In the genomic region with DNA sequence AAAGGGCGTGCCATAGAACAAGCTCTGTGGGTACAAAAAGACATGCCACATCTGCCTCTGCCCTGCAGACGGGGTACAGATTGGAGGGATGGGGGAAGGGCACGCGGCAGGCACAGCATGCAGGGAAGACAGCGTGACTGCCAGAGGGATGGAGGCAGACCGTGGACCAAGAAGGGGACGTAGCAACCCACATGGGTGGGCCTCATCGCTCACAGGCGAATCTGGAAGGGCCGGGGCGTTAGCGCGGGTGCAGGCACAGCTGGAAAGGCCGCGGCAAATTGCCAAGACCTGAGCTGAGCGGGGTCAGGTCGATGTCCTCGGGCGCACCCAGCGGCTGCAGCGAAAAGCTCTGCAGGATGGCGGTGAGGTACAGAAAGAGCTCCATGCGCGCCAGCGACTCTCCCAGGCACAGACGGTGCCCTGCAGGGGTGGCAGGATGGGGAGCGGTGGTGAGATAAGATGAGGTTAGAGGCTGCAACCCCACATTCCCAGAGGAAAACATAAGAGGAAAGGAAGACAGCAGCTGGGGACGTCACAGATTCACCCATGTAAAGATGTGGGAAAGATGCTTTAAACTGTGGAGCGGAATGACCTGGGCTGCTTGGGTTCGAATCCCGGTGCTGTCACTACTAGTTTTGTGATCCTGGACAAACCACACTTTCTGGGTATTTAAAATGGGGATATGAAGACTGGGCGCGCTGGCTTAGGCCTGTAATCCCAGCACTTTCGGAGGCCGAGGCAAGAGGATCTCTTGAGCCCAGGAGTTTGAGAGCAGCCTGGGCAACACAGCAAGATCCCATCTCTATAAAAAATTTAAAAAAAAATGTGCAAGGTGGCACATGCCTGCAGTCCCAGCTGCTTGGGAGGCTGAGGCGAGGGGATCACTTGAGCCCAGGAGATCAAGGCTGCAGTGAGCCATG, we compare ENCODE assay signal across 8 cellular contexts. TPM values are rescaled to one million over a fixed set of nuclear protein-coding genes. Genes with fewer than 3 reads are reported as not detected.
DNase-seq lines count a peak whose midpoint lies in the region; ATAC-seq and TF ChIP-seq lines count a peak whose summit lies in the region.
"Not testable (repeated sequence)": the region's sequence is repeated elsewhere in the genome, so short reads cannot be mapped to it uniquely, and the experiment has no call there.

No MANE protein-coding gene starts in this region.

- peak; percentile 54 to 61 for DNase-seq in activated CD8-positive, alpha-beta memory T cell treated with anti-CD3 and anti-CD28 coated beads for 4 hours (ENCODE audit: low read depth in 2 of 2)
- peak; percentile 75 for DNase-seq in central memory CD4-positive, alpha-beta T cell
- peak; percentile 72 to 79 (median 72) for DNase-seq in immature natural killer cell
- DNase-seq in progenitor cell of endocrine pancreas (ENCODE audit: low spot score, unreplicated experiment) = not testable (repeated sequence)

- not testable (repeated sequence) for H3K9me3 ChIP-seq in DOHH2 (ENCODE audit: control insufficient read depth, insufficient read depth, low read length); OCI-LY3 (ENCODE audit: insufficient read depth, low read length); subcutaneous abdominal adipose tissue (ENCODE audit: control insufficient read depth in 5 of 5, low read length in 5 of 5)

- H2AFZ ChIP-seq in OCI-LY3 (ENCODE audit: low read depth, low read length) = peak overlapping the region; percentile 92

- H3K9ac ChIP-seq in OCI-LY3 (ENCODE audit: low read length) (peak overlapping the region; percentile 70; the same call in 1 of the 2 replicates), subcutaneous abdominal adipose tissue (ENCODE audit: low read length in 5 of 5) (peak overlapping the region in 1 of 5 donors; percentile 39)

- peak overlapping the region; percentile 87 to 97 (median 94) for H3K27ac Mint-ChIP-seq in immature natural killer cell
- peak overlapping the region; percentile 42 for H3K27ac Mint-ChIP-seq in progenitor cell of endocrine pancreas

- H3K4me3 Mint-ChIP-seq in immature natural killer cell = peak overlapping the region; percentile 81 to 94 (median 84)
- H3K4me3 Mint-ChIP-seq in progenitor cell of endocrine pancreas (ENCODE audit: low read depth) = not testable (repeated sequence)

- H3K27ac ChIP-seq in DOHH2 (ENCODE audit: low read depth, low read length); OCI-LY3 (ENCODE audit: low read length); subcutaneous abdominal adipose tissue (ENCODE audit: low read depth, low read length): not testable (repeated sequence)

- TF ChIP-seq CTCF in DOHH2 (IDR thresholded peaks at IDR 0.05; ENCODE audit: low read depth, low read length, poor library complexity, severe bottlenecking) (peak; percentile 53), OCI-LY3 (IDR thresholded peaks at IDR 0.05; ENCODE audit: low read depth, low read length) (peak; percentile 48), progenitor cell of endocrine pancreas (IDR thresholded peaks at IDR 0.05; ENCODE audit: unreplicated experiment) (peak; percentile 43)

- H3K79me2 ChIP-seq in DOHH2 (ENCODE audit: control insufficient read depth, low read length); OCI-LY3 (ENCODE audit: low read length): not testable (repeated sequence)

- H3F3A ChIP-seq in DOHH2 (ENCODE audit: control insufficient read depth, insufficient read depth) = not testable (repeated sequence)

- peak overlapping the region; percentile 63 for H3K4me2 ChIP-seq in DOHH2 (ENCODE audit: low read length)
- peak overlapping the region; percentile 98 for H3K4me2 ChIP-seq in OCI-LY3 (ENCODE audit: low read length)

- H3K36me3 ChIP-seq in DOHH2 (ENCODE audit: control insufficient read depth, low read length); OCI-LY3 (replicated peaks; ENCODE audit: low read depth, low read length); subcutaneous abdominal adipose tissue (ENCODE audit: control insufficient read depth in 5 of 5, insufficient read depth in 5 of 5, low read length in 5 of 5): not testable (repeated sequence)

- H3K9me3 Mint-ChIP-seq in immature natural killer cell; progenitor cell of endocrine pancreas (ENCODE audit: low read depth): not testable (repeated sequence)

- peak; percentile 54 for ATAC-seq in HG03439 (IDR thresholded peaks at IDR 0.05; ENCODE audit: unreplicated experiment)

- H3K4me1 ChIP-seq in DOHH2 (ENCODE audit: control insufficient read depth, low read length) = peaks cover 27% of the 10 kb centered on the region
- peaks cover 24% of the 10 kb centered on the region for H3K4me1 ChIP-seq in OCI-LY3 (ENCODE audit: low read length)
- peaks cover 6 to 39% (median 36%) of the 10 kb centered on the region in 5 donors for H3K4me1 ChIP-seq in subcutaneous abdominal adipose tissue (ENCODE audit: control insufficient read depth in 5 of 5, insufficient read depth in 5 of 5, low read length in 5 of 5)

- peaks cover 34 to 38% of the 10 kb centered on the region in 2 donors for H3K4me1 Mint-ChIP-seq in immature natural killer cell
- H3K4me1 Mint-ChIP-seq in progenitor cell of endocrine pancreas (ENCODE audit: low read depth) = peaks cover 19% of the 10 kb centered on the region

- not testable (repeated sequence) for H3K27me3 ChIP-seq in DOHH2 (ENCODE audit: control insufficient read depth, low read length); subcutaneous abdominal adipose tissue (ENCODE audit: control insufficient read depth in 5 of 5, insufficient read depth in 4 of 5, low read length in 5 of 5)
- peaks cover 13% of the 10 kb centered on the region for H3K27me3 ChIP-seq in OCI-LY3 (ENCODE audit: low read depth, low read length)

- H3K27me3 Mint-ChIP-seq in immature natural killer cell (ENCODE audit: low read depth in 3 of 3) = not testable (repeated sequence)
- H3K27me3 Mint-ChIP-seq in progenitor cell of endocrine pancreas = peaks cover 30% of the 10 kb centered on the region

- H3K9me2 ChIP-seq in DOHH2 (replicated peaks; ENCODE audit: control insufficient read depth, low read length) = not testable (repeated sequence)

- peak overlapping the region; percentile 58 for H3K4me3 ChIP-seq in DOHH2 (ENCODE audit: low read length)
- peak overlapping the region; percentile 84 for H3K4me3 ChIP-seq in OCI-LY3 (ENCODE audit: low read length)
- H3K4me3 ChIP-seq in subcutaneous abdominal adipose tissue (ENCODE audit: low read depth in 1 of 5, low read length in 5 of 5) = peak overlapping the region; percentile 23 to 61 (median 38)

- H4K20me1 ChIP-seq in DOHH2 (ENCODE audit: control insufficient read depth, insufficient read depth, low read depth, low read length); OCI-LY3 (ENCODE audit: insufficient read depth, low read length): not testable (repeated sequence)

- not testable (repeated sequence) for H3K36me3 Mint-ChIP-seq in immature natural killer cell; progenitor cell of endocrine pancreas (ENCODE audit: insufficient read depth)

RNA-seq across cellular contexts. Expression of a gene that starts 19.7 kb away (rescaled TPM):
- 100 to 1,000 TPM in 2 of 3 donors, 10 to 100 TPM in 1; 88.4 to 124 (median 101) TPM for polyA plus RNA-seq in immature natural killer cell
- 107 and 110 TPM in 2 replicates for total RNA-seq in progenitor cell of endocrine pancreas

RNA-seq across cellular contexts. Expression of a gene that starts 31.5 kb away (rescaled TPM):
- polyA plus RNA-seq in immature natural killer cell = under 1 TPM in 1 of 3 donors, not detected in 2; 0.48 TPM
- total RNA-seq in progenitor cell of endocrine pancreas = not detected in 2 replicates

RNA-seq across cellular contexts. Expression of a gene that starts 40.7 kb away (rescaled TPM):
- 100 to 1,000 TPM; 129 to 151 (median 150) TPM for polyA plus RNA-seq in immature natural killer cell
- 20.7 and 21.5 TPM in 2 replicates for total RNA-seq in progenitor cell of endocrine pancreas

RNA-seq across cellular contexts. Expression of a gene that starts 43.4 kb away (rescaled TPM):
- not detected for polyA plus RNA-seq in immature natural killer cell
- total RNA-seq in progenitor cell of endocrine pancreas = 4.6 and 8.5 TPM in 2 replicates
